ENCODE assay signal across 8 cellular contexts in genomic region chr1:9129391-9130041, GRCh38. TPM values are rescaled to one million over a fixed set of nuclear protein-coding genes. Genes with fewer than 3 reads are reported as not detected.
DNase-seq lines count a peak whose midpoint lies in the region; ATAC-seq and TF ChIP-seq lines count a peak whose summit lies in the region.

No MANE protein-coding gene starts in this region.

- H3K27ac Mint-ChIP-seq in activated CD4-positive, alpha-beta memory T cell treated with anti-CD3 and anti-CD28 coated beads for 36 hours, result no peak overlapping the region
- H3K27ac Mint-ChIP-seq in mesothelial cell of epicardium, result peak overlapping the region; percentile 87

- no peaks in the 10 kb centered on the region for H3K27me3 ChIP-seq in effector memory CD4-positive, alpha-beta T cell (replicated peaks; ENCODE audit: control insufficient read depth, insufficient read depth, low read length, poor library complexity, severe bottlenecking)

- H3K9me3 Mint-ChIP-seq in activated CD4-positive, alpha-beta memory T cell treated with anti-CD3 and anti-CD28 coated beads for 36 hours, result no peaks in the 10 kb centered on the region
- peaks cover 8% of the 10 kb centered on the region for H3K9me3 Mint-ChIP-seq in mesothelial cell of epicardium

- H3K4me1 ChIP-seq in effector memory CD4-positive, alpha-beta T cell (ENCODE audit: control insufficient read depth, insufficient read depth, low read length, poor library complexity, severe bottlenecking), result peaks cover 14% of the 10 kb centered on the region

- peaks cover 45% of the 10 kb centered on the region for H3K4me1 Mint-ChIP-seq in activated CD4-positive, alpha-beta memory T cell treated with anti-CD3 and anti-CD28 coated beads for 36 hours (ENCODE audit: low read depth)
- H3K4me1 Mint-ChIP-seq in mesothelial cell of epicardium, result peaks cover 21% of the 10 kb centered on the region

- no peaks in the 10 kb centered on the region for H3K36me3 ChIP-seq in effector memory CD4-positive, alpha-beta T cell (ENCODE audit: control insufficient read depth, insufficient read depth, low read length)

- H3K4me3 ChIP-seq in effector memory CD4-positive, alpha-beta T cell (ENCODE audit: insufficient read depth, low read depth, low read length, poor library complexity, severe bottlenecking), result peak overlapping the region; percentile 39

- H3K27ac ChIP-seq in effector memory CD4-positive, alpha-beta T cell (ENCODE audit: insufficient read depth, low read length, poor library complexity, severe bottlenecking), result peak overlapping the region; percentile 50

- POLR2A ChIA-PET in activated CD4-positive, alpha-beta memory T cell treated with anti-CD3 and anti-CD28 coated beads for 36 hours (lab: Charles Lee), result no interaction called here

- intact Hi-C loops in activated CD4-positive, alpha-beta memory T cell treated with anti-CD3 and anti-CD28 coated beads for 36 hours (cut with micrococcal nuclease), result loop anchor here (5.0 to 10.0 kb wide), 3 partner anchors 73 to 785 kb away; partner anchors contain the start of genes CTNNBIP1 and RERE

- H3K27me3 Mint-ChIP-seq in activated CD4-positive, alpha-beta memory T cell treated with anti-CD3 and anti-CD28 coated beads for 36 hours, result no peaks in the 10 kb centered on the region
- H3K27me3 Mint-ChIP-seq in mesothelial cell of epicardium (ENCODE audit: low read depth), result no peaks in the 10 kb centered on the region

- CTCF ChIA-PET in activated CD4-positive, alpha-beta memory T cell treated with anti-CD3 and anti-CD28 coated beads for 36 hours (lab: Charles Lee), result interaction anchor here (1.4 to 2.1 kb wide), 4 partner anchors 12 to 67 kb away, joined by 3 to 11 read pairs (median 6); no protein-coding TSS in a partner anchor

- TF ChIP-seq CTCF in mesothelial cell of epicardium (IDR thresholded peaks at IDR 0.05; ENCODE audit: unreplicated experiment), result no peak

- peak; percentile 72 for ATAC-seq in HG02885 (IDR thresholded peaks at IDR 0.05; ENCODE audit: poor library complexity, unreplicated experiment)

- peak; percentile 20 to 56 (median 33) for DNase-seq in NCI-H1417 (lab: John Stamatoyannopoulos, UW)
- no peak for DNase-seq in NCI-H1417 treated with DMSO at 0.1 percent for 48 hours (lab: John Stamatoyannopoulos, UW)
- DNase-seq in NCI-H345 (lab: John Stamatoyannopoulos, UW), result peak; percentile 82
- peak; percentile 86 for DNase-seq in activated CD4-positive, alpha-beta memory T cell treated with anti-CD3 and anti-CD28 coated beads for 36 hours
- peak; percentile 77 to 85 (median 85) for DNase-seq in effector memory CD4-positive, alpha-beta T cell
- DNase-seq in mesothelial cell of epicardium (ENCODE audit: low spot score in 2 of 2, unreplicated experiment in 2 of 2), result peak; percentile 47 to 76
- DNase-seq in stimulated activated CD8-positive, alpha-beta memory T cell treated with anti-CD3 and anti-CD28 coated beads, Interleukin-4, amount 100 ng/mL, for 24 hours (ENCODE audit: low read depth), result peak; percentile 68

- H3K9me3 ChIP-seq in effector memory CD4-positive, alpha-beta T cell (ENCODE audit: control insufficient read depth, low read length), result no peaks in the 10 kb centered on the region

- peak overlapping the region; percentile 58 for H3K4me3 Mint-ChIP-seq in activated CD4-positive, alpha-beta memory T cell treated with anti-CD3 and anti-CD28 coated beads for 36 hours
- H3K4me3 Mint-ChIP-seq in mesothelial cell of epicardium, result peak overlapping the region; percentile 70

- no peaks in the 10 kb centered on the region for H3K36me3 Mint-ChIP-seq in activated CD4-positive, alpha-beta memory T cell treated with anti-CD3 and anti-CD28 coated beads for 36 hours
- peaks cover 4% of the 10 kb centered on the region for H3K36me3 Mint-ChIP-seq in mesothelial cell of epicardium

RNA-seq across cellular contexts. Expression of gene GPR157, which starts 0.6 kb away (rescaled TPM):
- 1 to 10 TPM; 3.5 to 3.9 TPM for total RNA-seq in activated CD4-positive, alpha-beta memory T cell treated with anti-CD3 and anti-CD28 coated beads for 36 hours
- 8.3 to 9.4 TPM (median 8.5 TPM) in 3 replicates for total RNA-seq in mesothelial cell of epicardium
